Comparison of ENCODE assay signal across 29 cellular contexts in the genomic region with DNA sequence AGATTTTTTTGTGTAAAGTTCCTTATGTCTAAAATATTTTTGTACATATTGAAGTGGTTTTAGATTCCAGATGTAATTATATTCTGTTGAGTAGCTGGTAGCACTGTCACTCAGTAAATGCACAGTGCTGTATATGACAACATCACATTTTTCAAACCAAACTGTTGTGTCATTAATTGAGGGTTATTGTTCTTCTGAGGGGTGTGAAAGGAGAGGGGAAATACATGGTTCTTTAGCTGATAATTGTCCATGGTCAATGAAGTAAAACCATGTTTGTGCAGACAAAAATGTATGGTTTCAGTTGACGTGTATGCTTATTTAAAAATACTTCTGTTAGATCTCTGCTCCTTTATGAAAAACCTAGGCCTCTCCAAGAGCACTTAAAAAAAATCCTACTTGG. TPM values are rescaled to one million over a fixed set of nuclear protein-coding genes. Genes with fewer than 3 reads are reported as not detected.
DNase-seq lines count a peak whose midpoint lies in the region; ATAC-seq, FAIRE-seq and TF ChIP-seq lines count a peak whose summit lies in the region.
"Had no signal": no experiment of that assay in that cellular context is flagged by ENCODE, and none has a peak within 500 bp of the region (broad histone marks: within the 10 kb centered on the region; RNA-seq: fewer than 3 reads in every experiment).

No MANE protein-coding gene starts in this region.

- H3K14ac ChIP-seq in H9 (ENCODE audit: insufficient read depth, low read length) (no peak overlapping the region), trophoblast cell (ENCODE audit: low read length) (no peak overlapping the region)

- no peak overlapping the region for H3K4ac ChIP-seq in H9 (ENCODE audit: low read depth, low read length)
- H3K4ac ChIP-seq in trophoblast cell (ENCODE audit: low read depth, low read length): no peak overlapping the region

- no peak overlapping the region for H2BK15ac ChIP-seq in H9 (ENCODE audit: low read depth, low read length)

- H4K20me1 ChIP-seq in H9 (ENCODE audit: control insufficient read depth, insufficient read depth, insufficient read length) (no peaks in the 10 kb centered on the region), hepatocyte (ENCODE audit: insufficient read depth, poor library complexity, severe bottlenecking) (peaks cover 6% of the 10 kb centered on the region)

- no peaks in the 10 kb centered on the region for H3K27me3 ChIP-seq in H9 (ENCODE audit: insufficient read depth, low read length)
- no peaks in the 10 kb centered on the region for H3K27me3 ChIP-seq in hepatocyte
- no peaks in the 10 kb centered on the region for H3K27me3 ChIP-seq in trophoblast cell (ENCODE audit: insufficient read depth, low read length)

- H2AK5ac ChIP-seq in H9 (ENCODE audit: insufficient read length, low read length): no peak overlapping the region
- H2AK5ac ChIP-seq in trophoblast cell (ENCODE audit: low read length): no peak overlapping the region

- no peak overlapping the region for H3T11ph ChIP-seq in H9 (ENCODE audit: low read length)

- no peak overlapping the region for H3K27ac ChIP-seq in H9 (ENCODE audit: insufficient read length, low read depth, low read length)
- H3K27ac ChIP-seq in hepatocyte: peak overlapping the region; percentile 96
- no peak overlapping the region for H3K27ac ChIP-seq in trophoblast cell (ENCODE audit: low read depth, low read length)
- H3K27ac ChIP-seq: C4-2B, epithelial cell of prostate, GM23248, RWPE1, SK-N-MC had no signal

- H4K8ac ChIP-seq in H9 (replicated peaks; ENCODE audit: insufficient read length, low read depth, low read length): no peak overlapping the region
- no peak overlapping the region for H4K8ac ChIP-seq in trophoblast cell (ENCODE audit: low read depth, low read length)

- TF ChIP-seq CTCF in H9 (conservative IDR thresholded peaks at IDR 0.05) (no peak), WTC11 (IDR thresholded peaks at IDR 0.05) (no peak), hepatocyte (IDR thresholded peaks at IDR 0.05; ENCODE audit: poor library complexity) (no peak)

- H3K27ac Mint-ChIP-seq in H9: no peak overlapping the region; a peak in 1 of 7 replicates
- 0 out of 2 replicates have a peak overlapping the region, but pooled peaks have one; percentile 25 for H3K27ac Mint-ChIP-seq in WTC11
- H3K27ac Mint-ChIP-seq: activated naive CD8-positive, alpha-beta T cell; activated T-helper 2 cell treated with anti-CD3 and anti-CD28 coated beads, Interferon-gamma antibody, Interleukin-2, Interleukin-4, amounts not matched to agents 10 μg/mL and 5 μg/mL and 100 μg/mL, durations not matched to agents 14 hours and 24 hours and 36 hours; progenitor cell of endocrine pancreas; stimulated activated naive CD8-positive, alpha-beta T cell treated with anti-CD3 and anti-CD28 coated beads, Interleukin-15, amount 100 ng/mL, for 72 hours had no signal

- H3K23me2 ChIP-seq in H9 (ENCODE audit: insufficient read length, low read depth, low read length, poor library complexity, severe bottlenecking): peaks cover 19% of the 10 kb centered on the region

- no peak overlapping the region for H4K5ac ChIP-seq in H9 (ENCODE audit: insufficient read length, low read depth, low read length)

- CTCF ChIA-PET in WTC11 (lab: Charles Lee): no interaction called here

- no peak overlapping the region for H3K4me3 ChIP-seq in hepatocyte
- H3K4me3 ChIP-seq in trophoblast cell (ENCODE audit: low read depth, low read length): no peak overlapping the region
- H3K4me3 ChIP-seq: GM23248, SK-N-MC, tibial nerve had no signal

- H4K91ac ChIP-seq in H9 (ENCODE audit: insufficient read length, low read depth, low read length): no peak overlapping the region
- no peak overlapping the region for H4K91ac ChIP-seq in trophoblast cell (ENCODE audit: low read depth, low read length)

- H3K4me3 Mint-ChIP-seq in H9: peak overlapping the region; percentile 9 to 93; a peak in 3 of 5 replicates
- peak overlapping the region; percentile 99 for H3K4me3 Mint-ChIP-seq in WTC11
- H3K4me3 Mint-ChIP-seq: activated naive CD8-positive, alpha-beta T cell; central memory CD8-positive, alpha-beta T cell; stimulated activated naive CD8-positive, alpha-beta T cell treated with anti-CD3 and anti-CD28 coated beads, Interleukin-15, amount 100 ng/mL, for 72 hours had no signal

- H3K79me2 ChIP-seq in H9 (ENCODE audit: insufficient read depth, low read length) (peaks cover 68% of the 10 kb centered on the region), hepatocyte (peaks cover 82% of the 10 kb centered on the region), trophoblast cell (ENCODE audit: control insufficient read depth, insufficient read depth, low read length, poor library complexity) (peaks cover 36% of the 10 kb centered on the region)

- H3K36me3 ChIP-seq in hepatocyte (replicated peaks; ENCODE audit: insufficient read depth, low read depth) (no peaks in the 10 kb centered on the region), trophoblast cell (ENCODE audit: control insufficient read depth in 1 of 2, insufficient read depth in 2 of 2, low read length in 2 of 2) (no peaks in the 10 kb centered on the region)
- H3K36me3 ChIP-seq: tibial nerve had no signal

- no peak overlapping the region for H3K56ac ChIP-seq in H9 (ENCODE audit: insufficient read length, low read depth, low read length)

- H3K9me3 ChIP-seq in H9 (ENCODE audit: control insufficient read depth, low read depth, low read length): no peaks in the 10 kb centered on the region
- no peaks in the 10 kb centered on the region for H3K9me3 ChIP-seq in hepatocyte (ENCODE audit: low read depth)
- H3K9me3 ChIP-seq in trophoblast cell (ENCODE audit: insufficient read depth, low read depth, low read length): no peaks in the 10 kb centered on the region
- H3K9me3 ChIP-seq: tibial nerve had no signal

- H3K4me2 ChIP-seq in H9 (ENCODE audit: insufficient read depth, insufficient read length, low read length): no peak overlapping the region
- H3K4me2 ChIP-seq in hepatocyte: peak overlapping the region; percentile 90
- H3K4me2 ChIP-seq in trophoblast cell (ENCODE audit: low read length): peak overlapping the region; percentile 3

- no peak overlapping the region for H2BK20ac ChIP-seq in H9 (ENCODE audit: low read depth, low read length, poor library complexity, severe bottlenecking)

- H2BK120ac ChIP-seq in H9 (ENCODE audit: low read depth, low read length, poor library complexity, severe bottlenecking): no peak overlapping the region
- no peak overlapping the region for H2BK120ac ChIP-seq in trophoblast cell (ENCODE audit: insufficient read depth, low read length, poor library complexity)

- no peak overlapping the region for H4K12ac ChIP-seq in trophoblast cell (ENCODE audit: low read depth, low read length)

- DNase-seq in H9 (no peak), WTC11 (ENCODE audit: low spot score) (no peak), hepatocyte (ENCODE audit: low spot score) (no peak), trophoblast cell (no peak), superior temporal gyrus (ENCODE audit: extremely low spot score) (no peak), HTR-8/SVneo (ENCODE audit: insufficient read length, low spot score) (no peak)
- DNase-seq: activated CD4-positive, alpha-beta T cell treated with anti-CD3 and anti-CD28 coated beads, Interleukin-2, amount 50 U/mL, for 4 hours; activated CD8-positive, alpha-beta memory T cell treated with anti-CD3 and anti-CD28 coated beads, Interleukin-2, amount 50 U/mL, for 48 hours; aorta; GM23248; head of caudate nucleus; left ventricle myocardium superior; NCI-H1105; NCI-H2029; NCI-H2227 treated with DMSO at 0.1 percent for 48 hours; NCI-H774; stimulated activated naive CD8-positive, alpha-beta T cell treated with anti-CD3 and anti-CD28 coated beads, Interleukin-15, amount 100 ng/mL, for 72 hours; T-helper 2 cell had no signal

- no peak for FAIRE-seq in HTR-8/SVneo (lab: Jason Lieb, UNC)

- H2AFZ ChIP-seq in H9 (ENCODE audit: low read length): no peak overlapping the region
- H2AFZ ChIP-seq in hepatocyte: no peak overlapping the region
- H2AFZ ChIP-seq in trophoblast cell (ENCODE audit: insufficient read depth, low read length, poor library complexity): no peak overlapping the region
- H2AFZ ChIP-seq: GM23248 had no signal

- WGBS in H9 (ENCODE audit: extremely low coverage, insufficient read length, low lambda C conversion rate): no CpG with 5 or more reads among the region's 1 CpG
- WGBS in hepatocyte (ENCODE audit: low lambda C conversion rate, missing lambda C conversion rate): 82% methylated on average over 1 of the region's 1 CpG
- WGBS in trophoblast cell (ENCODE audit: extremely low coverage, insufficient coverage, insufficient read length): no CpG with 5 or more reads among the region's 1 CpG

- H2BK12ac ChIP-seq in H9 (ENCODE audit: insufficient read length, low read depth, low read length) (no peak overlapping the region), trophoblast cell (ENCODE audit: low read length) (no peak overlapping the region)

- H3K79me1 ChIP-seq in H9 (ENCODE audit: insufficient read depth, low read depth, low read length, poor library complexity, severe bottlenecking) (peaks cover 2% of the 10 kb centered on the region), trophoblast cell (ENCODE audit: low read length) (peaks cover 35% of the 10 kb centered on the region)

- H2BK5ac ChIP-seq in H9 (ENCODE audit: insufficient read length, low read length) (no peak overlapping the region), trophoblast cell (ENCODE audit: low read depth, low read length, poor library complexity) (no peak overlapping the region)

- POLR2A ChIA-PET in WTC11 (lab: Charles Lee): no interaction called here

- peaks cover 18 to 45% (median 42%) of the 10 kb centered on the region in 3 experiments for H3K36me3 Mint-ChIP-seq in H9 (ENCODE audit: insufficient read depth in 1 of 3, low read depth in 3 of 3)
- H3K36me3 Mint-ChIP-seq in WTC11: peaks cover 38% of the 10 kb centered on the region
- H3K36me3 Mint-ChIP-seq: activated naive CD8-positive, alpha-beta T cell had no signal

- H3K27me3 Mint-ChIP-seq in H9 (ENCODE audit: low read depth) (no peaks in the 10 kb centered on the region), WTC11 (ENCODE audit: low read depth) (no peaks in the 10 kb centered on the region)
- H3K27me3 Mint-ChIP-seq: progenitor cell of endocrine pancreas had no signal

- H3K4me1 Mint-ChIP-seq in H9: peaks cover 69 to 70% of the 10 kb centered on the region in 2 experiments
- H3K4me1 Mint-ChIP-seq in WTC11: peaks cover 69% of the 10 kb centered on the region

- no peaks in the 10 kb centered on the region for H3K9me2 ChIP-seq in hepatocyte (replicated peaks; ENCODE audit: insufficient read depth)

- no peak overlapping the region for H3K9ac ChIP-seq in H9 (ENCODE audit: extremely low read depth, insufficient read length, low read length)
- no peak overlapping the region for H3K9ac ChIP-seq in trophoblast cell (ENCODE audit: low read length)
- H3K9ac ChIP-seq: GM23248 had no signal

- peaks cover 29% of the 10 kb centered on the region; the same call in 1 of the 2 replicates for H3K4me1 ChIP-seq in H9 (ENCODE audit: insufficient read depth, low read length)
- H3K4me1 ChIP-seq in hepatocyte (ENCODE audit: insufficient read depth): peaks cover 26% of the 10 kb centered on the region
- H3K4me1 ChIP-seq in trophoblast cell (ENCODE audit: control insufficient read depth in 1 of 2, insufficient read depth in 2 of 2, low read length in 2 of 2): peaks cover 8 to 9% of the 10 kb centered on the region in 2 experiments

- no peaks in the 10 kb centered on the region; a peak in 1 of 5 replicates for H3K9me3 Mint-ChIP-seq in H9
- peaks cover 3% of the 10 kb centered on the region; the same call in 1 of the 2 replicates for H3K9me3 Mint-ChIP-seq in WTC11
- H3K9me3 Mint-ChIP-seq: activated T-helper 2 cell treated with anti-CD3 and anti-CD28 coated beads, Interferon-gamma antibody, Interleukin-2, Interleukin-4, amounts not matched to agents 10 μg/mL and 5 μg/mL and 100 μg/mL, durations not matched to agents 14 hours and 24 hours and 36 hours; stimulated activated naive CD8-positive, alpha-beta T cell treated with anti-CD3 and anti-CD28 coated beads, Interleukin-15, amount 100 ng/mL, for 72 hours had no signal

- ATAC-seq in WTC11 (no peak), GM21367 (IDR thresholded peaks at IDR 0.05; ENCODE audit: unreplicated experiment) (no peak), GM19351 (IDR thresholded peaks at IDR 0.05; ENCODE audit: unreplicated experiment) (no peak)
- ATAC-seq: left ventricle myocardium superior; stimulated activated naive CD8-positive, alpha-beta T cell treated with anti-CD3 and anti-CD28 coated beads, Interleukin-15, amount 100 ng/mL, for 72 hours had no signal

- H3K23ac ChIP-seq in H9 (ENCODE audit: insufficient read length, low read depth, low read length) (no peak overlapping the region), trophoblast cell (ENCODE audit: low read length) (no peak overlapping the region)

- no peak overlapping the region for H3K18ac ChIP-seq in H9 (ENCODE audit: insufficient read length, low read depth, low read length)
- no peak overlapping the region for H3K18ac ChIP-seq in trophoblast cell (ENCODE audit: low read length)

RNA-seq across cellular contexts. Expression of gene ZNF462, which starts 3.3 kb away (rescaled TPM):
- total RNA-seq in H9 (2021) (159 and 164 TPM in 2 replicates), WTC11 (2021) (101 to 121 TPM (median 103 TPM) in 3 replicates), hepatocyte (13.8 and 27.5 TPM in 2 replicates)
- 7.8 and 8.6 TPM in 2 replicates for polyA plus RNA-seq in hepatocyte
- polyA plus RNA-seq in trophoblast cell (2013): 20.2 and 22.5 TPM in 2 replicates
